In genomic region chr12:28191690-28192089, GRCh38 we compare ENCODE assay signal across 9 cellular contexts. TPM values are rescaled to one million over a fixed set of nuclear protein-coding genes. Genes with fewer than 3 reads are reported as not detected.
DNase-seq lines count a peak whose midpoint lies in the region; ATAC-seq, FAIRE-seq and TF ChIP-seq lines count a peak whose summit lies in the region.
"Had no signal": no experiment of that assay in that cellular context is flagged by ENCODE, and none has a peak within 500 bp of the region (broad histone marks: within the 10 kb centered on the region; RNA-seq: fewer than 3 reads in every experiment).

No MANE protein-coding gene starts in this region.

- no peak for TF ChIP-seq CTCF in bronchial epithelial cell (IDR thresholded peaks at IDR 0.05; ENCODE audit: insufficient read depth, low read length, severe bottlenecking)

- H3K9me3 ChIP-seq in aorta (ENCODE audit: control insufficient read depth, low read length): no peaks in the 10 kb centered on the region

- H3K36me3 Mint-ChIP-seq in memory B cell: peaks cover 18% of the 10 kb centered on the region

- peak overlapping the region; percentile 52 to 78 for H3K27ac ChIP-seq in aorta (ENCODE audit: low read depth in 1 of 2, low read length in 2 of 2)

- ATAC-seq in memory B cell (ENCODE audit: low read depth) (peak; percentile 6), aorta (ENCODE audit: low FRiP score) (no peak), HG02885 (IDR thresholded peaks at IDR 0.05; ENCODE audit: poor library complexity, unreplicated experiment) (no peak), GM21528 (IDR thresholded peaks at IDR 0.05; ENCODE audit: low FRiP score, unreplicated experiment) (no peak), HG02970 (IDR thresholded peaks at IDR 0.05; ENCODE audit: low FRiP score, unreplicated experiment) (no peak)

- peaks cover 21% of the 10 kb centered on the region for H3K4me1 Mint-ChIP-seq in memory B cell

- H3K27me3 ChIP-seq in bronchial epithelial cell (ENCODE audit: control insufficient read depth, insufficient read depth, low read length): no peaks in the 10 kb centered on the region
- no peaks in the 10 kb centered on the region for H3K27me3 ChIP-seq in aorta (ENCODE audit: control insufficient read depth in 1 of 2, insufficient read depth in 2 of 2, low read length in 1 of 2)

- H3K4me3 Mint-ChIP-seq in memory B cell: peak overlapping the region; percentile 98

- WGBS in aorta, 2 donors: 87 to 89% methylated on average over 3 of the region's 3 CpGs

- H3K4me3 ChIP-seq in bronchial epithelial cell (ENCODE audit: low read depth, low read length): no peak overlapping the region
- H3K4me3 ChIP-seq in aorta (ENCODE audit: low read length in 2 of 2): peak overlapping the region in 1 of 2 donors; percentile 65

- H3K4me1 ChIP-seq in aorta (ENCODE audit: control insufficient read depth in 1 of 2, insufficient read depth in 2 of 2, low read length in 2 of 2): peaks cover 0 to 3% of the 10 kb centered on the region in 2 donors

- intact Hi-C loops in aorta (cut with DNase I): loop anchor here in 1 of 2 donors (5.0 kb wide), 1 partner anchor 224 kb away; no protein-coding TSS in a partner anchor

- no peak for FAIRE-seq in bronchial epithelial cell (lab: Jason Lieb, UNC)
- FAIRE-seq: TTC549 had no signal

- no peaks in the 10 kb centered on the region for H3K36me3 ChIP-seq in bronchial epithelial cell (ENCODE audit: control insufficient read depth, insufficient read depth, low read length)
- H3K36me3 ChIP-seq in aorta (ENCODE audit: control insufficient read depth in 1 of 2, insufficient read depth in 2 of 2, low read length in 1 of 2): no peaks in the 10 kb centered on the region

- no peaks in the 10 kb centered on the region for H3K27me3 Mint-ChIP-seq in memory B cell

- peak overlapping the region; percentile 100 for H3K27ac Mint-ChIP-seq in memory B cell

- DNase-seq in ELR (ENCODE audit: low read depth) (peak; percentile 11), NCI-H2196 treated with DMSO at 0.1 percent for 48 hours (lab: John Stamatoyannopoulos, UW; ENCODE audit: unreplicated experiment) (peak; percentile 41), bronchial epithelial cell (ENCODE audit: low read depth) (peak; percentile 24), memory B cell (ENCODE audit: low spot score in 2 of 2) (peak; percentile 10 to 11), aorta (no peak)

- H3K9me3 Mint-ChIP-seq in memory B cell: peaks cover 4% of the 10 kb centered on the region

RNA-seq across cellular contexts. Expression of gene CCDC91, which starts 1.4 kb away (rescaled TPM):
- total RNA-seq in bronchial epithelial cell (26.3 and 30.0 TPM in 2 replicates), aorta (10 to 100 TPM; 27.5 to 30.1 TPM)
- polyA plus RNA-seq in aorta: 10 to 100 TPM; 19.8 to 29.9 TPM

Comparison
In these comparisons a context has a peak if more than half of its experiments do, and no peak if none do; other contexts are left out.
1. DNase-seq: peak in ELR (single experiment), NCI-H2196 treated with DMSO at 0.1 percent for 48 hours (single experiment), bronchial epithelial cell (single experiment) and memory B cell (2 of 2); none in aorta (0 of 2).